17 cellular contexts compared by ENCODE assay signal in the genomic region with DNA sequence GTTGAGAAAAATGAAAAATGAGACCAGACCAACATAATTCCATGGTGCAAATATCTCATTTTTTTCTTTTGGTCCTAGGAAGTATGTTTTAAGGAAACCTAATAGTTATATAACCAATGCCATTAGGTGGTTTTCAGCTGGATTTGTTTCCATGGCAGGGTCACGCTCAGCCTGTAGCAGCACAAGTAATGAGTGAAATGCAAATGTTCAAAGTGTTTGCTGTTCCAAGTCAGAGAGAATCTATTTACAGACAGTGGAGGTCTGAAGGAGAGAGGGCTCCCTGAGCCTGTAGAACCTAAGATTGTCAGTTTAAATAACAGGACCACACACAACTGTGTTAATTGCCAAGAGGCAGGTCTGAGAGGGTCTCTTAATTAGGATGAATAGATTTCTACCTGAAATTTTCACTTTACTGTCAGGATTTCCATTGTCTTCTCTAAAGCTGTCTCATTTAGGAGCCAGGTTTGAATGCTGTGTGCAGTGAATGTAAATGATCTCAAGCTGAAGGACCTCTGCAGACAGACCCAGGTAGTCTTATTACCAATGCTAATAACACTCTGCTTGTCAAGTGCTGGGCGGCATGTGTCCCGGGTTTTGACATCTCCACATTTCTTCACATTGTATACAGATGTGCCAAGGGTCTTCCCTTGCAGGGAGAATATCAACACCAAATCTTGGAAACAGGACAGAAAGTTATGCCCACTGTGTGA.
DNase-seq lines count a peak whose midpoint lies in the region; ATAC-seq and TF ChIP-seq lines count a peak whose summit lies in the region.
"Had no signal": no experiment of that assay in that cellular context is flagged by ENCODE, and none has a peak within 500 bp of the region (broad histone marks: within the 10 kb centered on the region; RNA-seq: fewer than 3 reads in every experiment).

No MANE protein-coding gene starts in this region.

- no peaks in the 10 kb centered on the region for H3K9me3 ChIP-seq in neural progenitor cell (ENCODE audit: low read depth)
- no peaks in the 10 kb centered on the region for H3K9me3 ChIP-seq in right atrium auricular region
- H3K9me3 ChIP-seq: SJSA1 had no signal

- no peak overlapping the region for H3K9ac ChIP-seq in neural progenitor cell

- peaks cover 2% of the 10 kb centered on the region for H3K27me3 Mint-ChIP-seq in neural progenitor cell (ENCODE audit: insufficient read depth, low read depth)

- H3K4me1 ChIP-seq in neural progenitor cell, result peaks cover 31% of the 10 kb centered on the region
- no peaks in the 10 kb centered on the region for H3K4me1 ChIP-seq in right atrium auricular region
- H3K4me1 ChIP-seq: SJSA1 had no signal

- H3K27me3 ChIP-seq in neural progenitor cell, result no peaks in the 10 kb centered on the region
- H3K27me3 ChIP-seq in right atrium auricular region, result no peaks in the 10 kb centered on the region
- H3K27me3 ChIP-seq: SJSA1 had no signal

- DNase-seq in DMS53 treated with DMSO at 0.1 percent for 48 hours (lab: John Stamatoyannopoulos, UW; ENCODE audit: unreplicated experiment) (peak; percentile 34), NCI-H526 (lab: John Stamatoyannopoulos, UW) (peak; percentile 28 to 65), globus pallidus (ENCODE audit: low spot score) (peak; percentile 9), neural progenitor cell (ENCODE audit: low spot score) (peak; percentile 9), right atrium auricular region (ENCODE audit: low spot score) (no peak), DMS153 (lab: John Stamatoyannopoulos, UW) (no peak)
- no peak for DNase-seq in central memory CD4-positive, alpha-beta T cell
- DNase-seq: ACHN, AML-193, COR-L47, HCEC 1CT, NCI-H2029, NCI-H524, PC-9, SW 1271 had no signal

- ATAC-seq in SK-N-SH treated with all-trans-retinoic acid at 6 μM for 48 hours, result no peak

- H3K36me3 Mint-ChIP-seq in neural progenitor cell, result no peaks in the 10 kb centered on the region

- H3K4me3 ChIP-seq in neural progenitor cell, result no peak overlapping the region
- H3K4me3 ChIP-seq in right atrium auricular region, result no peak overlapping the region
- H3K4me3 ChIP-seq: PC-9, SJSA1 had no signal

- H3K36me3 ChIP-seq in neural progenitor cell (no peaks in the 10 kb centered on the region), right atrium auricular region (no peaks in the 10 kb centered on the region)
- H3K36me3 ChIP-seq: SJSA1 had no signal

- no peak overlapping the region for H3K27ac ChIP-seq in neural progenitor cell
- no peak overlapping the region for H3K27ac ChIP-seq in right atrium auricular region
- H3K27ac ChIP-seq: PC-9, SJSA1 had no signal

- H3K4me3 Mint-ChIP-seq in neural progenitor cell, result peak overlapping the region; percentile 9

- TF ChIP-seq CTCF in neural progenitor cell (IDR thresholded peaks at IDR 0.05), result no peak
- TF ChIP-seq CTCF in right atrium auricular region (IDR thresholded peaks at IDR 0.05), result no peak

- peaks cover 22% of the 10 kb centered on the region for H3F3A ChIP-seq in neural progenitor cell (ENCODE audit: low read depth)

- no peaks in the 10 kb centered on the region for H3K79me2 ChIP-seq in neural progenitor cell (ENCODE audit: low read depth)

- H2AFZ ChIP-seq in neural progenitor cell (replicated peaks), result no peak overlapping the region
- H2AFZ ChIP-seq: PC-9 had no signal

- no peak overlapping the region for H3K4me2 ChIP-seq in neural progenitor cell
- H3K4me2 ChIP-seq: PC-9 had no signal

- peak overlapping the region; percentile 78 for H3K27ac Mint-ChIP-seq in neural progenitor cell

- no peaks in the 10 kb centered on the region for H4K20me1 ChIP-seq in neural progenitor cell (ENCODE audit: low read depth)

- H3K4me1 Mint-ChIP-seq in neural progenitor cell, result peaks cover 31% of the 10 kb centered on the region

- peaks cover 2% of the 10 kb centered on the region for H3K9me3 Mint-ChIP-seq in neural progenitor cell

TF ChIP-seq in SK-N-SH treated with all-trans-retinoic acid at 6 μM for 48 hours, 23 proteins besides CTCF, POLR2A, EP300 and RAD21:
- no peak for TF ChIP-seq ZFP3 (CRISPR knock-in tag; IDR thresholded peaks at IDR 0.05)
- TF ChIP-seq, protein P1, sequence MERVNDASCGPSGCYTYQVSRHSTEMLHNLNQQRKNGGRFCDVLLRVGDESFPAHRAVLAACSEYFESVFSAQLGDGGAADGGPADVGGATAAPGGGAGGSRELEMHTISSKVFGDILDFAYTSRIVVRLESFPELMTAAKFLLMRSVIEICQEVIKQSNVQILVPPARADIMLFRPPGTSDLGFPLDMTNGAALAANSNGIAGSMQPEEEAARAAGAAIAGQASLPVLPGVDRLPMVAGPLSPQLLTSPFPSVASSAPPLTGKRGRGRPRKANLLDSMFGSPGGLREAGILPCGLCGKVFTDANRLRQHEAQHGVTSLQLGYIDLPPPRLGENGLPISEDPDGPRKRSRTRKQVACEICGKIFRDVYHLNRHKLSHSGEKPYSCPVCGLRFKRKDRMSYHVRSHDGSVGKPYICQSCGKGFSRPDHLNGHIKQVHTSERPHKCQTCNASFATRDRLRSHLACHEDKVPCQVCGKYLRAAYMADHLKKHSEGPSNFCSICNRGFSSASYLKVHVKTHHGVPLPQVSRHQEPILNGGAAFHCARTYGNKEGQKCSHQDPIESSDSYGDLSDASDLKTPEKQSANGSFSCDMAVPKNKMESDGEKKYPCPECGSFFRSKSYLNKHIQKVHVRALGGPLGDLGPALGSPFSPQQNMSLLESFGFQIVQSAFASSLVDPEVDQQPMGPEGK (CRISPR knock-in tag; IDR thresholded peaks at IDR 0.05; ENCODE audit: borderline replicate concordance), result no peak
- TF ChIP-seq ZNF8 (CRISPR knock-in tag; IDR thresholded peaks at IDR 0.05), result no peak
- TF ChIP-seq PPARA (CRISPR knock-in tag; IDR thresholded peaks at IDR 0.05; ENCODE audit: borderline replicate concordance), result no peak
- no peak for TF ChIP-seq TCF4 (CRISPR knock-in tag; IDR thresholded peaks at IDR 0.05; ENCODE audit: borderline replicate concordance)
- no peak for TF ChIP-seq TOX (CRISPR knock-in tag; IDR thresholded peaks at IDR 0.05; ENCODE audit: borderline replicate concordance)
- TF ChIP-seq RARB (CRISPR knock-in tag; IDR thresholded peaks at IDR 0.05), result no peak
- no peak for TF ChIP-seq CSDC2 (CRISPR knock-in tag; IDR thresholded peaks at IDR 0.05)
TF ChIP-seq in SK-N-SH treated with all-trans-retinoic acid at 6 μM for 48 hours: peak in this region for 0.

Comparison
In these comparisons a context has a peak if more than half of its experiments do, and no peak if none do; other contexts are left out.
1. DNase-seq: peak in DMS53 treated with DMSO at 0.1 percent for 48 hours (single experiment), NCI-H526 (2 of 2), globus pallidus (single experiment) and neural progenitor cell (single experiment); none in right atrium auricular region (single experiment), central memory CD4-positive, alpha-beta T cell (single experiment) and DMS153 (single experiment).